In genomic region chr5:143117821-143118220, GRCh38 we compare ENCODE assay signal across 23 cellular contexts.
A peak's percentile ranks its signal among the peaks of the same experiment; 100 is the strongest.
DNase-seq lines count a peak whose midpoint lies in the region; ATAC-seq and TF ChIP-seq lines count a peak whose summit lies in the region.
"Had no signal": no experiment of that assay in that cellular context is flagged by ENCODE, and none has a peak within 500 bp of the region (broad histone marks: within the 10 kb centered on the region; RNA-seq: fewer than 3 reads in every experiment).

No MANE protein-coding gene starts in this region.

- peak overlapping the region; percentile 90 for H3K27ac Mint-ChIP-seq in dendritic cell treated with granulocyte-macrophage colony-stimulating factor and Interleukin-4, amounts not matched to agents 40 ng/mL and 50 ng/mL, for 4 days
- H3K27ac Mint-ChIP-seq in CD4-positive, alpha-beta memory T cell = peak overlapping the region in 1 of 7 donors; percentile 4
- H3K27ac Mint-ChIP-seq: CD8-positive, alpha-beta T cell; T-cell had no signal

- no peak for TF ChIP-seq POLR2A in NB4 (IDR thresholded peaks at IDR 0.05; ENCODE audit: extremely low read depth, insufficient read length)

- no peak for TF ChIP-seq CTCF in heart right ventricle (IDR thresholded peaks at IDR 0.05)
- TF ChIP-seq CTCF in NB4 (IDR thresholded peaks at IDR 0.05; ENCODE audit: low read depth, low read length) = no peak

- peaks cover 53% of the 10 kb centered on the region for H3K4me1 Mint-ChIP-seq in dendritic cell treated with granulocyte-macrophage colony-stimulating factor and Interleukin-4, amounts not matched to agents 40 ng/mL and 50 ng/mL, for 4 days (ENCODE audit: low read depth)
- H3K4me1 Mint-ChIP-seq in CD4-positive, alpha-beta memory T cell = peaks cover 1 to 18% (median 10%) of the 10 kb centered on the region in 4 donors

- no peaks in the 10 kb centered on the region for H3K27me3 ChIP-seq in right cardiac atrium (ENCODE audit: control insufficient read depth, insufficient read depth)
- no peaks in the 10 kb centered on the region for H3K27me3 ChIP-seq in heart right ventricle
- no peaks in the 10 kb centered on the region for H3K27me3 ChIP-seq in CD4-positive, alpha-beta memory T cell (ENCODE audit: insufficient read depth, low read length)
- H3K27me3 ChIP-seq: dorsolateral prefrontal cortex, pancreas, right atrium auricular region, suprapubic skin had no signal

- H3K9me3 Mint-ChIP-seq in dendritic cell treated with granulocyte-macrophage colony-stimulating factor and Interleukin-4, amounts not matched to agents 40 ng/mL and 50 ng/mL, for 4 days = no peaks in the 10 kb centered on the region
- no peaks in the 10 kb centered on the region for H3K9me3 Mint-ChIP-seq in CD4-positive, alpha-beta memory T cell
- H3K9me3 Mint-ChIP-seq: CD8-positive, alpha-beta T cell; T-cell had no signal

- DNase-seq in right cardiac atrium = no peak
- no peak for DNase-seq in heart right ventricle
- peak; percentile 51 for DNase-seq in NB4 (ENCODE audit: low read depth)
- no peak for DNase-seq in CD4-positive, alpha-beta memory T cell
- no peak for DNase-seq in GOT3 (lab: John Stamatoyannopoulos, UW)
- DNase-seq: activated CD8-positive, alpha-beta memory T cell treated with anti-CD3 and anti-CD28 coated beads, Interleukin-2, amount 50 U/mL, for 48 hours; activated naive CD4-positive, alpha-beta T cell; anterior cingulate cortex; CD8-positive, alpha-beta T cell; dorsolateral prefrontal cortex; glutamatergic neuron; NCI-H187; NCI-H526 treated with DMSO at 0.1 percent for 48 hours; pancreas; SHP77 treated with DMSO at 0.1 percent for 48 hours; stimulated activated CD8-positive, alpha-beta memory T cell treated with anti-CD3 and anti-CD28 coated beads, Interleukin-4, amount 100 ng/mL, for 48 hours had no signal

- H3K9me3 ChIP-seq in right cardiac atrium (ENCODE audit: control insufficient read depth, low read length) = no peaks in the 10 kb centered on the region
- H3K9me3 ChIP-seq in heart right ventricle = no peaks in the 10 kb centered on the region
- H3K9me3 ChIP-seq in CD4-positive, alpha-beta memory T cell (ENCODE audit: control insufficient read depth in 1 of 2, low read length in 2 of 2) = no peaks in the 10 kb centered on the region
- H3K9me3 ChIP-seq: HAP-1, pancreas, right atrium auricular region, suprapubic skin had no signal

- H3K4me3 Mint-ChIP-seq in dendritic cell treated with granulocyte-macrophage colony-stimulating factor and Interleukin-4, amounts not matched to agents 40 ng/mL and 50 ng/mL, for 4 days = no peak overlapping the region
- H3K4me3 Mint-ChIP-seq in CD4-positive, alpha-beta memory T cell = no peak overlapping the region
- H3K4me3 Mint-ChIP-seq: CD8-positive, alpha-beta T cell; natural killer cell treated with Interleukin-12 subunit alpha and Interleukin-12 subunit beta and Interleukin-15 and Interleukin-18, amount 100 ng/mL, for 72 hours; T-cell had no signal

- ATAC-seq in right cardiac atrium (no peak), heart right ventricle (no peak), HG02588 (IDR thresholded peaks at IDR 0.05; ENCODE audit: unreplicated experiment) (no peak)
- ATAC-seq: CD8-positive, alpha-beta T cell; natural killer cell treated with Interleukin-12 subunit alpha and Interleukin-12 subunit beta and Interleukin-15 and Interleukin-18, amount 100 ng/mL, for 72 hours; T-cell had no signal

- H3K4me3 ChIP-seq in right cardiac atrium (ENCODE audit: low read length) = no peak overlapping the region
- H3K4me3 ChIP-seq in heart right ventricle = no peak overlapping the region
- no peak overlapping the region for H3K4me3 ChIP-seq in NB4 (ENCODE audit: low read depth, low read length)
- H3K4me3 ChIP-seq in CD4-positive, alpha-beta memory T cell (ENCODE audit: low read length in 2 of 2) = no peak overlapping the region
- H3K4me3 ChIP-seq: dorsolateral prefrontal cortex, HAP-1, pancreas, right atrium auricular region, suprapubic skin had no signal

- peaks cover 0 to 16% (median 0%) of the 10 kb centered on the region in 9 donors for H3K36me3 ChIP-seq in heart right ventricle
- no peaks in the 10 kb centered on the region for H3K36me3 ChIP-seq in CD4-positive, alpha-beta memory T cell (ENCODE audit: insufficient read depth, low read length)
- H3K36me3 ChIP-seq: HAP-1, pancreas, right atrium auricular region, suprapubic skin had no signal

- intact Hi-C loops in right cardiac atrium (cut with DNase I) (no loop called here), heart right ventricle (cut with DNase I) (loop anchor here in 1 of 10 donors (10.0 kb wide), 1 partner anchor 167 kb away; no protein-coding TSS in a partner anchor)
- intact Hi-C loops in dendritic cell treated with granulocyte-macrophage colony-stimulating factor and Interleukin-4, amounts not matched to agents 40 ng/mL and 50 ng/mL, for 4 days (cut with micrococcal nuclease) = loop anchor here (5.0 kb wide), 1 partner anchor 51 kb away; no protein-coding TSS in a partner anchor
- intact Hi-C loops in CD4-positive, alpha-beta memory T cell (cut with micrococcal nuclease) = no loop called here

- H3K4me1 ChIP-seq in right cardiac atrium (ENCODE audit: control insufficient read depth, insufficient read depth, low read length) (peaks cover 6% of the 10 kb centered on the region), heart right ventricle (peaks cover 6 to 68% (median 31%) of the 10 kb centered on the region in 9 donors)
- H3K4me1 ChIP-seq in CD4-positive, alpha-beta memory T cell (ENCODE audit: insufficient read depth, low read length) = no peaks in the 10 kb centered on the region
- H3K4me1 ChIP-seq: HAP-1, pancreas, suprapubic skin had no signal

- CTCF ChIA-PET in CD4-positive, alpha-beta memory T cell (lab: Charles Lee; ENCODE audit: partially characterized antibody) = interaction anchor here (1.3 kb wide), 1 partner anchor 10 kb away, joined by 3 read pairs; no protein-coding TSS in a partner anchor

- no peaks in the 10 kb centered on the region for H3K27me3 Mint-ChIP-seq in dendritic cell treated with granulocyte-macrophage colony-stimulating factor and Interleukin-4, amounts not matched to agents 40 ng/mL and 50 ng/mL, for 4 days
- no peaks in the 10 kb centered on the region for H3K27me3 Mint-ChIP-seq in CD4-positive, alpha-beta memory T cell
- H3K27me3 Mint-ChIP-seq: natural killer cell treated with Interleukin-12 subunit alpha and Interleukin-12 subunit beta and Interleukin-15 and Interleukin-18, amount 100 ng/mL, for 72 hours; T-cell had no signal

- POLR2A ChIA-PET in CD4-positive, alpha-beta memory T cell (lab: Charles Lee; ENCODE audit: partially characterized antibody) = no interaction called here

- H3K27ac ChIP-seq in right cardiac atrium (ENCODE audit: low read length) = peak overlapping the region; percentile 27
- H3K27ac ChIP-seq in heart right ventricle = peak overlapping the region in 2 of 10 donors; percentile 38 to 73
- H3K27ac ChIP-seq in CD4-positive, alpha-beta memory T cell (ENCODE audit: low read depth, low read length) = no peak overlapping the region
- H3K27ac ChIP-seq: pancreas, suprapubic skin had no signal

- peaks cover 30% of the 10 kb centered on the region for H3K36me3 Mint-ChIP-seq in dendritic cell treated with granulocyte-macrophage colony-stimulating factor and Interleukin-4, amounts not matched to agents 40 ng/mL and 50 ng/mL, for 4 days (ENCODE audit: low read depth)
- peaks cover 1 to 14% of the 10 kb centered on the region in 2 donors for H3K36me3 Mint-ChIP-seq in CD4-positive, alpha-beta memory T cell
